Comparison of ENCODE assay signal across 26 cellular contexts in genomic region chr9:123194023-123194422, GRCh38.
"Had no signal": no experiment of that assay in that cellular context is flagged by ENCODE, and none has a peak within 500 bp of the region (broad histone marks: within the 10 kb centered on the region; RNA-seq: fewer than 3 reads in every experiment).

No MANE protein-coding gene starts in this region.

- H3K4me3 Mint-ChIP-seq: activated CD4-positive, alpha-beta memory T cell treated with anti-CD3 and anti-CD28 coated beads, Interleukin-2, amount 10 ng/mL, durations not matched to agents 7 days and 5 days; activated CD4-positive, alpha-beta T cell treated with anti-CD3 and anti-CD28 coated beads, Interleukin-2, amount 10 ng/mL, durations not matched to agents 7 days and 5 days; activated naive CD4-positive, alpha-beta T cell treated with anti-CD3 and anti-CD28 coated beads, Interleukin-2, amount 10 ng/mL, durations not matched to agents 7 days and 5 days; activated naive CD8-positive, alpha-beta T cell treated with anti-CD3 and anti-CD28 coated beads, Interleukin-2, amount 10 ng/mL, durations not matched to agents 7 days and 5 days; activated T-cell treated with anti-CD3 and anti-CD28 coated beads, Interleukin-2, amount 50 U/mL, for 24 hours; activated T-cell treated with anti-CD3 and anti-CD28 coated beads, Interleukin-2, amount 50 U/mL, for 72 hours; central memory CD8-positive, alpha-beta T cell; dendritic cell treated with granulocyte-macrophage colony-stimulating factor and Interleukin-4, amounts not matched to agents 40 ng/mL and 50 ng/mL, for 4 days; effector memory CD8-positive, alpha-beta T cell had no signal

- H3K27ac Mint-ChIP-seq: activated CD4-positive, alpha-beta memory T cell treated with anti-CD3 and anti-CD28 coated beads, Interleukin-2, amount 10 ng/mL, durations not matched to agents 7 days and 5 days; activated CD4-positive, alpha-beta T cell treated with anti-CD3 and anti-CD28 coated beads, Interleukin-2, amount 10 ng/mL, durations not matched to agents 7 days and 5 days; activated naive CD4-positive, alpha-beta T cell treated with anti-CD3 and anti-CD28 coated beads, Interleukin-2, amount 10 ng/mL, durations not matched to agents 7 days and 5 days; activated naive CD4-positive, alpha-beta T cell treated with anti-CD3 and anti-CD28 coated beads, Interleukin-2, amount 50 U/mL, for 72 hours; activated naive CD8-positive, alpha-beta T cell treated with anti-CD3 and anti-CD28 coated beads, Interleukin-2, amount 10 ng/mL, durations not matched to agents 7 days and 5 days; activated T-cell treated with anti-CD3 and anti-CD28 coated beads, Interleukin-2, amount 50 U/mL, for 24 hours; activated T-cell treated with anti-CD3 and anti-CD28 coated beads, Interleukin-2, amount 50 U/mL, for 72 hours; dendritic cell treated with granulocyte-macrophage colony-stimulating factor and Interleukin-4, amounts not matched to agents 40 ng/mL and 50 ng/mL, for 4 days; effector memory CD8-positive, alpha-beta T cell had no signal

- H3K9me3 Mint-ChIP-seq: activated CD4-positive, alpha-beta memory T cell treated with anti-CD3 and anti-CD28 coated beads, Interleukin-2, amount 10 ng/mL, durations not matched to agents 7 days and 5 days; activated CD4-positive, alpha-beta T cell treated with anti-CD3 and anti-CD28 coated beads, Interleukin-2, amount 10 ng/mL, durations not matched to agents 7 days and 5 days; activated naive CD4-positive, alpha-beta T cell treated with anti-CD3 and anti-CD28 coated beads, Interleukin-2, amount 10 ng/mL, durations not matched to agents 7 days and 5 days; activated naive CD4-positive, alpha-beta T cell treated with anti-CD3 and anti-CD28 coated beads, Interleukin-2, amount 50 U/mL, for 72 hours; activated naive CD8-positive, alpha-beta T cell treated with anti-CD3 and anti-CD28 coated beads, Interleukin-2, amount 10 ng/mL, durations not matched to agents 7 days and 5 days; activated T-cell treated with anti-CD3 and anti-CD28 coated beads, Interleukin-2, amount 50 U/mL, for 24 hours; activated T-cell treated with anti-CD3 and anti-CD28 coated beads, Interleukin-2, amount 50 U/mL, for 72 hours; central memory CD8-positive, alpha-beta T cell; dendritic cell treated with granulocyte-macrophage colony-stimulating factor and Interleukin-4, amounts not matched to agents 40 ng/mL and 50 ng/mL, for 4 days; effector memory CD8-positive, alpha-beta T cell had no signal

- H3K27me3 Mint-ChIP-seq: activated CD4-positive, alpha-beta memory T cell treated with anti-CD3 and anti-CD28 coated beads, Interleukin-2, amount 10 ng/mL, durations not matched to agents 7 days and 5 days; activated CD4-positive, alpha-beta T cell treated with anti-CD3 and anti-CD28 coated beads, Interleukin-2, amount 10 ng/mL, durations not matched to agents 7 days and 5 days; activated naive CD4-positive, alpha-beta T cell treated with anti-CD3 and anti-CD28 coated beads, Interleukin-2, amount 10 ng/mL, durations not matched to agents 7 days and 5 days; activated naive CD8-positive, alpha-beta T cell treated with anti-CD3 and anti-CD28 coated beads, Interleukin-2, amount 10 ng/mL, durations not matched to agents 7 days and 5 days; activated T-cell treated with anti-CD3 and anti-CD28 coated beads, Interleukin-2, amount 50 U/mL, for 24 hours; central memory CD8-positive, alpha-beta T cell; dendritic cell treated with granulocyte-macrophage colony-stimulating factor and Interleukin-4, amounts not matched to agents 40 ng/mL and 50 ng/mL, for 4 days; effector memory CD8-positive, alpha-beta T cell had no signal

- H3K36me3 Mint-ChIP-seq: activated naive CD4-positive, alpha-beta T cell treated with anti-CD3 and anti-CD28 coated beads, Interleukin-2, amount 10 ng/mL, durations not matched to agents 7 days and 5 days had no signal

- H3K36me3 ChIP-seq: brain microvascular endothelial cell, esophagus muscularis mucosa, gastrocnemius medialis, heart right ventricle had no signal

- H3K27me3 ChIP-seq: brain microvascular endothelial cell, esophagus muscularis mucosa, foreskin keratinocyte, gastrocnemius medialis, heart right ventricle had no signal

- H3K4me1 Mint-ChIP-seq: activated CD4-positive, alpha-beta memory T cell treated with anti-CD3 and anti-CD28 coated beads, Interleukin-2, amount 10 ng/mL, durations not matched to agents 7 days and 5 days; activated CD4-positive, alpha-beta T cell treated with anti-CD3 and anti-CD28 coated beads, Interleukin-2, amount 10 ng/mL, durations not matched to agents 7 days and 5 days; activated naive CD4-positive, alpha-beta T cell treated with anti-CD3 and anti-CD28 coated beads, Interleukin-2, amount 10 ng/mL, durations not matched to agents 7 days and 5 days; activated naive CD8-positive, alpha-beta T cell treated with anti-CD3 and anti-CD28 coated beads, Interleukin-2, amount 10 ng/mL, durations not matched to agents 7 days and 5 days; central memory CD8-positive, alpha-beta T cell had no signal

- H3K9me3 ChIP-seq: esophagus muscularis mucosa, gastrocnemius medialis, heart right ventricle had no signal

- H3K27ac ChIP-seq: brain microvascular endothelial cell, coronary artery, esophagus muscularis mucosa, foreskin keratinocyte, gastrocnemius medialis, heart right ventricle had no signal

- ATAC-seq: activated naive CD4-positive, alpha-beta T cell treated with anti-CD3 and anti-CD28 coated beads, Interleukin-2, amount 50 U/mL, for 72 hours; activated T-cell treated with anti-CD3 and anti-CD28 coated beads, Interleukin-2, amount 50 U/mL, for 72 hours; effector memory CD8-positive, alpha-beta T cell; foreskin keratinocyte; gastrocnemius medialis; heart right ventricle had no signal

- H3K4me3 ChIP-seq: coronary artery, esophagus muscularis mucosa, gastrocnemius medialis, heart right ventricle had no signal

- H3K4me1 ChIP-seq: esophagus muscularis mucosa, foreskin keratinocyte, gastrocnemius medialis had no signal

- DNase-seq: activated CD4-positive, alpha-beta memory T cell treated with anti-CD3 and anti-CD28 coated beads, Interleukin-2, amount 10 ng/mL, durations not matched to agents 7 days and 5 days; activated CD4-positive, alpha-beta T cell treated with anti-CD3 and anti-CD28 coated beads for 1 hour; activated CD4-positive, alpha-beta T cell treated with anti-CD3 and anti-CD28 coated beads for 4 hours; activated CD4-positive, alpha-beta T cell treated with anti-CD3 and anti-CD28 coated beads, Interleukin-2, amount 10 ng/mL, durations not matched to agents 7 days and 5 days; activated CD4-positive, alpha-beta T cell treated with anti-CD3 and anti-CD28 coated beads, Interleukin-2, amount 50 U/mL, for 4 hours; activated CD8-positive, alpha-beta memory T cell treated with anti-CD3 and anti-CD28 coated beads, Interleukin-2, amount 50 U/mL, for 48 hours; activated gamma-delta T cell; activated naive CD4-positive, alpha-beta T cell; activated naive CD4-positive, alpha-beta T cell treated with anti-CD3 and anti-CD28 coated beads, Interleukin-2, amount 10 ng/mL, durations not matched to agents 7 days and 5 days; activated naive CD8-positive, alpha-beta T cell treated with anti-CD3 and anti-CD28 coated beads, Interleukin-2, amount 10 ng/mL, durations not matched to agents 7 days and 5 days; activated T-cell treated with anti-CD3 and anti-CD28 coated beads for 4 hours; activated T-cell treated with anti-CD3 and anti-CD28 coated beads, Interleukin-2, amount 50 U/mL, for 24 hours; activated T-cell treated with anti-CD3 and anti-CD28 coated beads, Interleukin-2, amount 50 U/mL, for 72 hours; brain microvascular endothelial cell; effector CD4-positive, alpha-beta T cell; effector memory CD8-positive, alpha-beta T cell; erythroblast; foreskin keratinocyte; gastrocnemius medialis; heart right ventricle; T-helper 2 cell had no signal
